11 cellular contexts compared by ENCODE assay signal in genomic region chr6:96394727-96395126, GRCh38.
A peak's percentile ranks its signal among the peaks of the same experiment; 100 is the strongest.
DNase-seq lines count a peak whose midpoint lies in the region; ATAC-seq and TF ChIP-seq lines count a peak whose summit lies in the region.
"Had no signal": no experiment of that assay in that cellular context is flagged by ENCODE, and none has a peak within 500 bp of the region (broad histone marks: within the 10 kb centered on the region; RNA-seq: fewer than 3 reads in every experiment).

No MANE protein-coding gene starts in this region.

- no peak overlapping the region for H3K4me2 ChIP-seq in MM.1S (ENCODE audit: low read depth, low read length)

- no peak overlapping the region for H3K9ac ChIP-seq in MM.1S (ENCODE audit: low read length)

- no peak for ATAC-seq in sciatic nerve
- ATAC-seq in HG03520 (IDR thresholded peaks at IDR 0.05; ENCODE audit: unreplicated experiment) = no peak

- H3K9me3 Mint-ChIP-seq in chondrocyte (ENCODE audit: low read depth) = no peaks in the 10 kb centered on the region

- H3F3A ChIP-seq in MM.1S (ENCODE audit: insufficient read depth, low read length) = no peaks in the 10 kb centered on the region

- no peaks in the 10 kb centered on the region for H3K9me2 ChIP-seq in MM.1S (replicated peaks; ENCODE audit: insufficient read depth, low read length)

- no peaks in the 10 kb centered on the region for H3K79me2 ChIP-seq in MM.1S (ENCODE audit: low read length)

- H3K36me3 Mint-ChIP-seq in chondrocyte (ENCODE audit: low read depth) = no peaks in the 10 kb centered on the region

- H3K27me3 ChIP-seq in MM.1S (replicated peaks; ENCODE audit: insufficient read depth, low read length) = no peaks in the 10 kb centered on the region
- H3K27me3 ChIP-seq: suprapubic skin had no signal

- DNase-seq in NCI-H345 (lab: John Stamatoyannopoulos, UW) (peak; percentile 11), NCI-H345 treated with DMSO at 0.1 percent for 48 hours (lab: John Stamatoyannopoulos, UW; ENCODE audit: unreplicated experiment) (no peak), MM.1S (peak; percentile 27), chondrocyte (ENCODE audit: low spot score) (no peak), retinal pigment epithelial cell (ENCODE audit: low read depth) (no peak), sciatic nerve (ENCODE audit: low spot score) (no peak)
- no peak for DNase-seq in activated naive CD4-positive, alpha-beta T cell treated with Interleukin-2 at 50 U/mL for 16 hours
- DNase-seq: activated effector memory CD4-positive, alpha-beta T cell treated with anti-CD3 and anti-CD28 coated beads, Interleukin-2, amount 50 U/mL, for 16 hours had no signal

- H3K27me3 Mint-ChIP-seq in chondrocyte (ENCODE audit: low read depth) = peaks cover 14% of the 10 kb centered on the region

- H3K4me1 ChIP-seq in MM.1S (ENCODE audit: low read length) = no peaks in the 10 kb centered on the region
- H3K4me1 ChIP-seq: suprapubic skin had no signal

- H3K27ac ChIP-seq in MM.1S (ENCODE audit: low read length) = no peak overlapping the region
- H3K27ac ChIP-seq: suprapubic skin had no signal

- H2AFZ ChIP-seq in MM.1S (ENCODE audit: low read length) = 0 out of 2 replicates have a peak overlapping the region, but pooled peaks have one; percentile 29

- H4K20me1 ChIP-seq in MM.1S (ENCODE audit: insufficient read depth, low read length) = no peaks in the 10 kb centered on the region

- no peak overlapping the region for H3K4me3 ChIP-seq in MM.1S (ENCODE audit: low read length)
- H3K4me3 ChIP-seq in retinal pigment epithelial cell (ENCODE audit: low read length) = no peak overlapping the region
- H3K4me3 ChIP-seq: lung, suprapubic skin had no signal

- H3K9me3 ChIP-seq in MM.1S (replicated peaks; ENCODE audit: insufficient read depth, low read length) = no peaks in the 10 kb centered on the region
- H3K9me3 ChIP-seq: suprapubic skin had no signal

- no peak overlapping the region for H3K4me3 Mint-ChIP-seq in chondrocyte (ENCODE audit: unreplicated experiment)

- H3K36me3 ChIP-seq in MM.1S (replicated peaks; ENCODE audit: insufficient read depth, low read length) = no peaks in the 10 kb centered on the region
- H3K36me3 ChIP-seq: suprapubic skin had no signal

- no peak overlapping the region for H3K27ac Mint-ChIP-seq in chondrocyte (ENCODE audit: unreplicated experiment)

- intact Hi-C loops in sciatic nerve (cut with DNase I) = no loop called here

- TF ChIP-seq CTCF in MM.1S (IDR thresholded peaks at IDR 0.05; ENCODE audit: low read length) (peak; percentile 65), chondrocyte (IDR thresholded peaks at IDR 0.05) (peak; percentile 57), retinal pigment epithelial cell (conservative IDR thresholded peaks at IDR 0.05; ENCODE audit: low read depth, low read length) (peak; percentile 54)

- H3K4me1 Mint-ChIP-seq in chondrocyte (ENCODE audit: low read depth) = no peaks in the 10 kb centered on the region

Comparison
In these comparisons a context has a peak if more than half of its experiments do, and no peak if none do; other contexts are left out.
1. DNase-seq: peak in NCI-H345 (single experiment) and MM.1S (single experiment); none in NCI-H345 treated with DMSO at 0.1 percent for 48 hours (single experiment), chondrocyte (single experiment), retinal pigment epithelial cell (single experiment), sciatic nerve (single experiment) and activated naive CD4-positive, alpha-beta T cell treated with Interleukin-2 at 50 U/mL for 16 hours (single experiment).
2. Peak in every context shown above with its lines, with median percentiles within 50 percentile points of each other: CTCF ChIP-seq.